ENCODE assay signal across 21 cellular contexts in the genomic region with DNA sequence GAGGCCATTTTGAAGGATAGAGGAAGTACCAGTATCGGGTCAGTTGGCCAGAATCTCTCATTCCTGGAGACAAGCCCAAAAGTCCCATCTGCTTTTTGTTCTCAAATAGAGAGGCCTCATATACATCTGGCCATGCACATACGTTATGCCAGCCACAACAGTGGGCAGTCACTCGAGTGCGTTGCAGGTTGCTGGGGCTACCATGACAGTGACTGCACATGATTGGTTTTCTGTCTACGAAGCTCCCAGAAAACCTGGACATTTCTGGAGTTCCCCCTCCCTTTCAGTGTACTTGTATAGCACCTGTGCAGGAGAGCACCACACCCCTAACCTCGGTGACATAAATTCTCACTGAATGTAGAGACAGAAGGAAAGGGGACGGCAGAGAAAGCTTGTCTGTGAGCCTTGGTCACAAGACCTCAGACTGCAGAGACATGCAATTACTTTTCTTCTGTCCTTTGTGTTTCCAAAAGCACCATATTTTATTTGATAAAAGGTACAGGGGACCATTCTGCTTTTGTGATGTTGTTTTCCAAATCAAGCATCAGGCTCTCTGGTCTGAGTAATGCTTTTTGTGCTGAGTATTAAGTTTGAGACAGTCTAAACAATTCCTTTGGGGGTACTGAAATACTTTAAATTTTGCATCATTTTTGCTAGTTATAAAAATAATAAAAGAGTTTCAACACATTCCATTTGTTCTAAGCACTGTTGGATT.
DNase-seq lines count a peak whose midpoint lies in the region; ATAC-seq, FAIRE-seq and TF ChIP-seq lines count a peak whose summit lies in the region.
"Had no signal": no experiment of that assay in that cellular context is flagged by ENCODE, and none has a peak within 500 bp of the region (broad histone marks: within the 10 kb centered on the region; RNA-seq: fewer than 3 reads in every experiment).

No MANE protein-coding gene starts in this region.

- H2BK15ac ChIP-seq in H1 (ENCODE audit: low read length) (no peak overlapping the region), mesendoderm (replicated peaks; ENCODE audit: low read depth) (no peak overlapping the region)

- in situ Hi-C loops in HepG2 (cut with HindIII; ENCODE audit: extremely low pct_ligation_motif_present, low pct_unique_long_range_greater_than_20kb): no loop called here

- DNase-seq in HepG2 (ENCODE audit: low spot score) (no peak), right lobe of liver (no peak), H1 (ENCODE audit: low read depth in 1 of 2, low spot score in 2 of 2) (no peak), mesendoderm (no peak), dedifferentiated amniotic fluid mesenchymal stem cell (ENCODE audit: extremely low spot score) (no peak), endothelial cell (ENCODE audit: low spot score) (no peak)
- no peak for DNase-seq in naive thymus-derived CD8-positive, alpha-beta T cell
- DNase-seq: activated CD4-positive, alpha-beta T cell treated with anti-CD3 and anti-CD28 coated beads, Interleukin-2, amount 50 U/mL, for 48 hours; activated T-cell treated with anti-CD3 and anti-CD28 coated beads, Interleukin-2, amount 50 U/mL, for 1 hour; CD8-positive, alpha-beta T cell; EL; NCI-H1105 treated with DMSO at 0.1 percent for 48 hours; pancreas; stimulated activated CD4-positive, alpha-beta T cell treated with anti-CD3 and anti-CD28 coated beads, Interleukin-12 subunit alpha, Interleukin-12 subunit beta, amount 100 ng/mL, for 4 hours; stimulated activated naive CD4-positive, alpha-beta T cell treated with Interleukin-2 at 50 U/mL for 16 hours; upper lobe of right lung had no signal

- CTCF ChIA-PET in HepG2 (lab: Yijun Ruan, JAX; ENCODE audit: low intra/inter-chr PET ratio, low total read pairs) (no interaction called here), H1 (lab: Charles Lee; ENCODE audit: partially characterized antibody) (interaction anchor here (1.3 to 1.7 kb wide), 3 partner anchors 9 to 243 kb away, joined by 3 to 4 read pairs (median 3); no protein-coding TSS in a partner anchor)

- TF ChIP-seq CTCF in HepG2 (CRISPR knock-in tag; IDR thresholded peaks at IDR 0.05) (no peak), right lobe of liver (IDR thresholded peaks at IDR 0.05) (no peak), H1 (IDR thresholded peaks at IDR 0.05; ENCODE audit: control extremely low read depth in 1 of 3, insufficient read depth in 1 of 3, low read depth in 1 of 3, low read length in 3 of 3) (no peak), endothelial cell (IDR thresholded peaks at IDR 0.05; ENCODE audit: unreplicated experiment) (no peak)

- H3K14ac ChIP-seq in H1 (ENCODE audit: insufficient read length): no peak overlapping the region

- H3K27ac ChIP-seq in HepG2 (ENCODE audit: extremely low read length, insufficient read depth, low read length) (peak overlapping the region; percentile 54), right lobe of liver (no peak overlapping the region), H1 (ENCODE audit: low read depth, low read length) (peak overlapping the region; percentile 33), mesendoderm (ENCODE audit: low read depth, low read length) (peak overlapping the region; percentile 2)
- H3K27ac ChIP-seq: breast epithelium, HL-60, upper lobe of right lung had no signal

- peak overlapping the region; percentile 99 for H2BK12ac ChIP-seq in H1 (ENCODE audit: low read depth, low read length)

- H2AK5ac ChIP-seq in H1 (ENCODE audit: low read depth, low read length) (peak overlapping the region; percentile 82), mesendoderm (ENCODE audit: low read length) (no peak overlapping the region)

- H3K9ac ChIP-seq in HepG2 (ENCODE audit: insufficient read depth, low read depth, low read length) (0 out of 2 replicates have a peak overlapping the region, but pooled peaks have one; percentile 24), H1 (replicated peaks in 1 of 4; ENCODE audit: extremely low read depth in 1 of 4, low read depth in 3 of 4, low read length in 3 of 4) (peak overlapping the region in 1 of 4 experiments; percentile 21; a peak in 1 of 7 replicates), mesendoderm (ENCODE audit: low read length) (no peak overlapping the region)

- H3K79me1 ChIP-seq in H1 (ENCODE audit: low read depth, low read length): no peaks in the 10 kb centered on the region; the same call in 1 of the 2 replicates
- H3K79me1 ChIP-seq in mesendoderm (ENCODE audit: low read length): peaks cover 10% of the 10 kb centered on the region

- ATAC-seq in HepG2: no peak
- no peak for ATAC-seq in right lobe of liver
- ATAC-seq in naive thymus-derived CD8-positive, alpha-beta T cell: no peak
- ATAC-seq in HG02840 (IDR thresholded peaks at IDR 0.05; ENCODE audit: low FRiP score, unreplicated experiment): no peak
- ATAC-seq: CD8-positive, alpha-beta T cell; pancreas; Right ventricle myocardium inferior; upper lobe of right lung had no signal

- H3K4ac ChIP-seq in H1 (replicated peaks; ENCODE audit: insufficient read length, low read depth, low read length) (peak overlapping the region; percentile 81), mesendoderm (ENCODE audit: low read depth, low read length) (no peak overlapping the region)

- H4K8ac ChIP-seq in H1 (ENCODE audit: extremely low read depth, insufficient read depth, low read length) (peak overlapping the region; percentile 78; the same call in 1 of the 2 replicates), mesendoderm (ENCODE audit: low read depth, low read length) (no peak overlapping the region)

- H2BK120ac ChIP-seq in H1 (replicated peaks; ENCODE audit: low read depth, low read length): peak overlapping the region; percentile 66
- no peak overlapping the region for H2BK120ac ChIP-seq in mesendoderm (ENCODE audit: low read depth, low read length)

- H3K4me1 ChIP-seq in HepG2 (ENCODE audit: insufficient read depth, low read length) (peaks cover 86% of the 10 kb centered on the region), right lobe of liver (peaks cover 0 to 8% (median 1%) of the 10 kb centered on the region in 4 donors), H1 (replicated peaks in 1 of 4; ENCODE audit: control insufficient read depth in 3 of 4, insufficient read depth in 4 of 4, low read length in 3 of 4) (peaks cover 10 to 20% (median 14%) of the 10 kb centered on the region in 4 experiments), mesendoderm (ENCODE audit: control insufficient read depth, low read depth, low read length) (peaks cover 10% of the 10 kb centered on the region)

- H2BK5ac ChIP-seq in H1 (ENCODE audit: low read depth, low read length): peak overlapping the region; percentile 93
- no peak overlapping the region for H2BK5ac ChIP-seq in mesendoderm (ENCODE audit: low read length)

- peak overlapping the region; percentile 8 for H4K5ac ChIP-seq in H1 (ENCODE audit: insufficient read length, low read depth, low read length)
- no peak overlapping the region for H4K5ac ChIP-seq in mesendoderm (ENCODE audit: low read length)

- POLR2A ChIA-PET in HepG2 (lab: Yijun Ruan, JAX): interaction anchor here (0.9 to 1.5 kb wide), 3 partner anchors 18 to 117 kb away, joined by 3 to 9 read pairs (median 3); a partner anchor contains a TSS
- POLR2A ChIA-PET in H1 (lab: Charles Lee; ENCODE audit: partially characterized antibody): interaction anchor here (0.7 to 3.5 kb wide), 10 partner anchors 8 to 116 kb away, joined by 3 to 15 read pairs (median 4); no protein-coding TSS in a partner anchor
- POLR2A ChIA-PET in naive thymus-derived CD8-positive, alpha-beta T cell (lab: Charles Lee): no interaction called here

- no peak overlapping the region for H3K4me3 Mint-ChIP-seq in endothelial cell (ENCODE audit: unreplicated experiment)
- H3K4me3 Mint-ChIP-seq in naive thymus-derived CD8-positive, alpha-beta T cell: no peak overlapping the region
- H3K4me3 Mint-ChIP-seq: activated naive CD8-positive, alpha-beta T cell; CD8-positive, alpha-beta T cell had no signal

- WGBS in HepG2 (ENCODE audit: low lambda C conversion rate): 84% methylated on average over 7 of the region's 7 CpGs
- WGBS in right lobe of liver (ENCODE audit: insufficient coverage, low coverage, low lambda C conversion rate, missing lambda C conversion rate): 84% methylated on average over 6 of the region's 7 CpGs
- WGBS in H1 (ENCODE audit: extremely low coverage in 1 of 2, insufficient coverage in 1 of 2, insufficient read length in 1 of 2, insufficient replicate concordance in 2 of 2, low coverage in 1 of 2, low lambda C conversion rate in 2 of 2, missing lambda C conversion rate in 1 of 2), 2 experiments: 80% methylated on average over 7 of the region's 7 CpGs; no CpG with 5 or more reads in 1 of the 2 experiments
- WGBS in mesendoderm (ENCODE audit: extremely low coverage, insufficient coverage, low lambda C conversion rate): no CpG with 5 or more reads among the region's 7 CpGs

- H2AFZ ChIP-seq in HepG2 (ENCODE audit: low read length) (no peak overlapping the region), H1 (ENCODE audit: low read length) (no peak overlapping the region)

- H3K9me3 ChIP-seq in HepG2 (ENCODE audit: low read length) (no peaks in the 10 kb centered on the region), right lobe of liver (no peaks in the 10 kb centered on the region), H1 (ENCODE audit: insufficient read depth in 2 of 2, low read depth in 1 of 2, low read length in 1 of 2) (no peaks in the 10 kb centered on the region)
- H3K9me3 ChIP-seq: breast epithelium, pancreas, upper lobe of right lung had no signal

- intact Hi-C loops in HepG2 (cut with micrococcal nuclease; ENCODE audit: unreplicated experiment) (no loop called here), right lobe of liver (cut with DNase I) (no loop called here)

- TF ChIP-seq EP300 in HepG2 (IDR thresholded peaks at IDR 0.05; ENCODE audit: low read depth in 2 of 2, low read length in 2 of 2) (no peak), HepG2 (CRISPR knock-in tag; IDR thresholded peaks at IDR 0.05; ENCODE audit: borderline replicate concordance) (no peak), H1 (IDR thresholded peaks at IDR 0.05; ENCODE audit: borderline replicate concordance in 1 of 2, low read depth in 2 of 2, low read length in 2 of 2) (no peak)

- TF ChIP-seq RAD21 in HepG2 (CRISPR knock-in tag; IDR thresholded peaks at IDR 0.05) (no peak), H1 (IDR thresholded peaks at IDR 0.05 in 1 of 2, conservative IDR thresholded peaks at IDR 0.05 in 1 of 2; ENCODE audit: low read depth in 2 of 2, low read length in 2 of 2) (no peak)

- H3K36me3 Mint-ChIP-seq in endothelial cell (ENCODE audit: low read depth, unreplicated experiment): no peaks in the 10 kb centered on the region
- peaks cover 0 to 3% (median 0%) of the 10 kb centered on the region in 3 donors for H3K36me3 Mint-ChIP-seq in naive thymus-derived CD8-positive, alpha-beta T cell
- H3K36me3 Mint-ChIP-seq: activated naive CD8-positive, alpha-beta T cell; CD8-positive, alpha-beta T cell had no signal

- no peak for FAIRE-seq in HepG2 (lab: Jason Lieb, UNC)
- FAIRE-seq in H1 (lab: Jason Lieb, UNC): no peak
- FAIRE-seq: pancreas had no signal

- no peak overlapping the region for H3K23ac ChIP-seq in H1 (ENCODE audit: insufficient read length)
- no peak overlapping the region for H3K23ac ChIP-seq in mesendoderm (ENCODE audit: low read length)

- no peaks in the 10 kb centered on the region for H3K27me3 Mint-ChIP-seq in endothelial cell (ENCODE audit: unreplicated experiment)
- H3K27me3 Mint-ChIP-seq in naive thymus-derived CD8-positive, alpha-beta T cell: peaks cover 3 to 45% (median 17%) of the 10 kb centered on the region in 5 donors

- BruUV-seq in HepG2 (replicated peaks; lab: Mats Ljungman, UMichigan): no TSS peak

- H3K18ac ChIP-seq in H1 (ENCODE audit: extremely low read depth, low read length) (peak overlapping the region; percentile 66), mesendoderm (ENCODE audit: low read length) (no peak overlapping the region)

- no peak overlapping the region for H3K27ac Mint-ChIP-seq in endothelial cell (ENCODE audit: unreplicated experiment)
- H3K27ac Mint-ChIP-seq in naive thymus-derived CD8-positive, alpha-beta T cell: no peak overlapping the region
- H3K27ac Mint-ChIP-seq: activated naive CD8-positive, alpha-beta T cell; CD8-positive, alpha-beta T cell had no signal

- TF ChIP-seq POLR2A in HepG2 (IDR thresholded peaks at IDR 0.05; ENCODE audit: insufficient read depth in 1 of 2, low read depth in 2 of 2, low read length in 2 of 2) (no peak), right lobe of liver (IDR thresholded peaks at IDR 0.05) (no peak), H1 (IDR thresholded peaks at IDR 0.05; ENCODE audit: control extremely low read depth in 1 of 2, low read depth in 2 of 2, low read length in 2 of 2) (no peak)

- H4K20me1 ChIP-seq in HepG2 (ENCODE audit: insufficient read depth, low read length) (0 out of 2 replicates have a peak, but pooled peaks cover 1% of the 10 kb centered on the region), H1 (replicated peaks in 1 of 2; ENCODE audit: control insufficient read depth in 1 of 2, insufficient read depth in 2 of 2, low read length in 2 of 2) (no peaks in the 10 kb centered on the region)

- H3K4me3 ChIP-seq in HepG2 (replicated peaks in 1 of 3; ENCODE audit: insufficient read depth in 1 of 3, low read depth in 2 of 3, low read length in 3 of 3) (no peak overlapping the region; a peak in 1 of 6 replicates), right lobe of liver (no peak overlapping the region), H1 (ENCODE audit: extremely low read depth in 1 of 4, insufficient read depth in 2 of 4, low read depth in 3 of 4, low read length in 4 of 4) (peak overlapping the region in 1 of 4 experiments; percentile 1; a peak in 1 of 8 replicates), mesendoderm (ENCODE audit: low read length) (no peak overlapping the region)
- H3K4me3 ChIP-seq: breast epithelium, pancreas, upper lobe of right lung had no signal

- no peaks in the 10 kb centered on the region for H3K27me3 ChIP-seq in HepG2 (ENCODE audit: control insufficient read depth in 1 of 2, insufficient read depth in 2 of 2, low read length in 2 of 2)
- H3K27me3 ChIP-seq in right lobe of liver: no peaks in the 10 kb centered on the region
- H3K27me3 ChIP-seq in H1 (replicated peaks in 1 of 4; ENCODE audit: control insufficient read depth in 3 of 4, extremely low read depth in 1 of 4, insufficient read depth in 3 of 4, low read length in 3 of 4): no peaks in the 10 kb centered on the region
- no peaks in the 10 kb centered on the region for H3K27me3 ChIP-seq in mesendoderm (ENCODE audit: insufficient read depth, low read length, poor library complexity)
- H3K27me3 ChIP-seq: breast epithelium, pancreas, upper lobe of right lung had no signal

- peak overlapping the region; percentile 91; the same call in 1 of the 2 replicates for H2BK20ac ChIP-seq in H1 (ENCODE audit: low read length)

- H3K79me2 ChIP-seq in HepG2 (ENCODE audit: insufficient read depth, low read length) (peaks cover 67% of the 10 kb centered on the region), H1 (ENCODE audit: control insufficient read depth in 1 of 2, insufficient read depth in 2 of 2, low read length in 2 of 2) (peaks cover 0 to 34% of the 10 kb centered on the region in 2 experiments; a peak in 3 of 4 replicates), mesendoderm (ENCODE audit: control insufficient read depth, insufficient read depth, low read length) (peaks cover 2% of the 10 kb centered on the region)

- peaks cover 10 to 19% of the 10 kb centered on the region in 2 experiments for H3K36me3 ChIP-seq in HepG2 (replicated peaks in 1 of 2; ENCODE audit: control insufficient read depth in 1 of 2, insufficient read depth in 2 of 2, low read length in 2 of 2)
- no peaks in the 10 kb centered on the region for H3K36me3 ChIP-seq in right lobe of liver
- no peaks in the 10 kb centered on the region for H3K36me3 ChIP-seq in H1 (ENCODE audit: control insufficient read depth in 2 of 4, insufficient read depth in 4 of 4, low read length in 3 of 4)
- H3K36me3 ChIP-seq in mesendoderm (ENCODE audit: control insufficient read depth, insufficient read depth, low read length): no peaks in the 10 kb centered on the region
- H3K36me3 ChIP-seq: breast epithelium, pancreas, upper lobe of right lung had no signal

- H3K4me1 Mint-ChIP-seq in endothelial cell (ENCODE audit: unreplicated experiment): peaks cover 6% of the 10 kb centered on the region
- H3K4me1 Mint-ChIP-seq in naive thymus-derived CD8-positive, alpha-beta T cell: no peaks in the 10 kb centered on the region

- H4K91ac ChIP-seq in H1 (replicated peaks; ENCODE audit: insufficient read length, low read length): peak overlapping the region; percentile 17

- H3K23me2 ChIP-seq in H1 (ENCODE audit: low read depth, low read length): peaks cover under 1% of the 10 kb centered on the region; the same call in 1 of the 2 replicates

- peak overlapping the region; percentile 37; the same call in 1 of the 2 replicates for H3K4me2 ChIP-seq in HepG2 (ENCODE audit: low read depth, low read length)
- peak overlapping the region in 1 of 2 experiments; percentile 5; a peak in 2 of 4 replicates for H3K4me2 ChIP-seq in H1 (ENCODE audit: insufficient read depth in 1 of 2, low read depth in 2 of 2, low read length in 2 of 2)
- H3K4me2 ChIP-seq in mesendoderm (ENCODE audit: low read length): no peak overlapping the region

- H3K9me3 Mint-ChIP-seq in endothelial cell (ENCODE audit: unreplicated experiment): no peaks in the 10 kb centered on the region
- peaks cover 0 to 3% (median 0%) of the 10 kb centered on the region in 9 donors for H3K9me3 Mint-ChIP-seq in naive thymus-derived CD8-positive, alpha-beta T cell

- H3K56ac ChIP-seq in H1 (replicated peaks; ENCODE audit: insufficient read length, low read depth, low read length): no peak overlapping the region
- H3K56ac ChIP-seq in mesendoderm (ENCODE audit: low read length): no peak overlapping the region

Comparison
In these comparisons a context has a peak if more than half of its experiments do, and no peak if none do; other contexts are left out.
1. H3K27ac ChIP-seq: peak in HepG2 (single experiment), H1 (single experiment) and mesendoderm (single experiment); none in right lobe of liver (0 of 3).